1 cellular context compared by ENCODE assay signal in genomic region chr5:92927291-92927778, GRCh38.
TF ChIP-seq lines count a peak whose summit lies in the region.

No MANE protein-coding gene starts in this region.

TF ChIP-seq in HepG2, 621 proteins besides CTCF, POLR2A, EP300 and RAD21 (continued from another document and continues in another):
- TF ChIP-seq CCAR2 (optimal IDR thresholded peaks at IDR 0.05; ENCODE audit: low read depth, low read length), result no peak
- 0 out of 2 replicates have a peak, but pooled peaks have one; percentile 26 for TF ChIP-seq BRD4 (CRISPR knock-in tag; IDR thresholded peaks at IDR 0.05)
- TF ChIP-seq, protein P1, sequence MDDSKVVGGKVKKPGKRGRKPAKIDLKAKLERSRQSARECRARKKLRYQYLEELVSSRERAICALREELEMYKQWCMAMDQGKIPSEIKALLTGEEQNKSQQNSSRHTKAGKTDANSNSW (CRISPR knock-in tag; IDR thresholded peaks at IDR 0.05; ENCODE audit: borderline replicate concordance), result no peak
- peak; percentile 57; the same call in 1 of the 2 replicates for TF ChIP-seq ZFY (CRISPR knock-in tag; IDR thresholded peaks at IDR 0.05)
- peak; percentile 69 for TF ChIP-seq ZBTB26 (CRISPR knock-in tag; IDR thresholded peaks at IDR 0.05; ENCODE audit: borderline replicate concordance)
- TF ChIP-seq ZSCAN9 (CRISPR knock-in tag; IDR thresholded peaks at IDR 0.05; ENCODE audit: borderline replicate concordance), result peak; percentile 77; the same call in 1 of the 2 replicates
- TF ChIP-seq JUN (CRISPR knock-in tag; IDR thresholded peaks at IDR 0.05), result peak; percentile 98
- TF ChIP-seq FIP1L1 (IDR thresholded peaks at IDR 0.05; ENCODE audit: borderline replicate concordance, insufficient read depth, low read depth, low read length), result no peak
- TF ChIP-seq ZNF292 (CRISPR knock-in tag; IDR thresholded peaks at IDR 0.05; ENCODE audit: borderline replicate concordance, low read depth), result peak; percentile 98
- peak; percentile 78 for TF ChIP-seq ZNF580 (CRISPR knock-in tag; IDR thresholded peaks at IDR 0.05; ENCODE audit: borderline replicate concordance, low read depth)
- no peak for TF ChIP-seq KDM5A (IDR thresholded peaks at IDR 0.05; ENCODE audit: borderline replicate concordance, low read length)
- TF ChIP-seq, protein P2, sequence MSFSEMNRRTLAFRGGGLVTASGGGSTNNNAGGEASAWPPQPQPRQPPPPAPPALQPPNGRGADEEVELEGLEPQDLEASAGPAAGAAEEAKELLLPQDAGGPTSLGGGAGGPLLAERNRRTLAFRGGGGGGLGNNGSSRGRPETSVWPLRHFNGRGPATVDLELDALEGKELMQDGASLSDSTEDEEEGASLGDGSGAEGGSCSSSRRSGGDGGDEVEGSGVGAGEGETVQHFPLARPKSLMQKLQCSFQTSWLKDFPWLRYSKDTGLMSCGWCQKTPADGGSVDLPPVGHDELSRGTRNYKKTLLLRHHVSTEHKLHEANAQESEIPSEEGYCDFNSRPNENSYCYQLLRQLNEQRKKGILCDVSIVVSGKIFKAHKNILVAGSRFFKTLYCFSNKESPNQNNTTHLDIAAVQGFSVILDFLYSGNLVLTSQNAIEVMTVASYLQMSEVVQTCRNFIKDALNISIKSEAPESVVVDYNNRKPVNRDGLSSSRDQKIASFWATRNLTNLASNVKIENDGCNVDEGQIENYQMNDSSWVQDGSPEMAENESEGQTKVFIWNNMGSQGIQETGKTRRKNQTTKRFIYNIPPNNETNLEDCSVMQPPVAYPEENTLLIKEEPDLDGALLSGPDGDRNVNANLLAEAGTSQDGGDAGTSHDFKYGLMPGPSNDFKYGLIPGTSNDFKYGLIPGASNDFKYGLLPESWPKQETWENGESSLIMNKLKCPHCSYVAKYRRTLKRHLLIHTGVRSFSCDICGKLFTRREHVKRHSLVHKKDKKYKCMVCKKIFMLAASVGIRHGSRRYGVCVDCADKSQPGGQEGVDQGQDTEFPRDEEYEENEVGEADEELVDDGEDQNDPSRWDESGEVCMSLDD (CRISPR knock-in tag; IDR thresholded peaks at IDR 0.05; ENCODE audit: borderline replicate concordance), result no peak
- TF ChIP-seq HES4 (CRISPR knock-in tag; IDR thresholded peaks at IDR 0.05; ENCODE audit: borderline replicate concordance), result no peak
- peak; percentile 79 for TF ChIP-seq TCF7L2 (IDR thresholded peaks at IDR 0.05; ENCODE audit: low read depth, low read length)
- peak; percentile 71; the same call in 1 of the 2 replicates for TF ChIP-seq BHLHE40 (IDR thresholded peaks at IDR 0.05; ENCODE audit: low read length)
- peak; percentile 77; the same call in 1 of the 2 replicates for TF ChIP-seq SOX6 (IDR thresholded peaks at IDR 0.05)
- peak; percentile 100 for TF ChIP-seq SOX6 (CRISPR knock-in tag; IDR thresholded peaks at IDR 0.05)
- peak; percentile 69 for TF ChIP-seq XRCC5 (optimal IDR thresholded peaks at IDR 0.05; ENCODE audit: low read length)
- 0 out of 2 replicates have a peak, but pooled peaks have one; percentile 37 for TF ChIP-seq ZNF274 (CRISPR knock-in tag; IDR thresholded peaks at IDR 0.05)
- peak; percentile 75; the same call in 1 of the 2 replicates for TF ChIP-seq ZMYM3 (CRISPR knock-in tag; IDR thresholded peaks at IDR 0.05)
- peak; percentile 67; the same call in 1 of the 2 replicates for TF ChIP-seq ZNF124 (CRISPR knock-in tag; IDR thresholded peaks at IDR 0.05)
- TF ChIP-seq, protein P3, sequence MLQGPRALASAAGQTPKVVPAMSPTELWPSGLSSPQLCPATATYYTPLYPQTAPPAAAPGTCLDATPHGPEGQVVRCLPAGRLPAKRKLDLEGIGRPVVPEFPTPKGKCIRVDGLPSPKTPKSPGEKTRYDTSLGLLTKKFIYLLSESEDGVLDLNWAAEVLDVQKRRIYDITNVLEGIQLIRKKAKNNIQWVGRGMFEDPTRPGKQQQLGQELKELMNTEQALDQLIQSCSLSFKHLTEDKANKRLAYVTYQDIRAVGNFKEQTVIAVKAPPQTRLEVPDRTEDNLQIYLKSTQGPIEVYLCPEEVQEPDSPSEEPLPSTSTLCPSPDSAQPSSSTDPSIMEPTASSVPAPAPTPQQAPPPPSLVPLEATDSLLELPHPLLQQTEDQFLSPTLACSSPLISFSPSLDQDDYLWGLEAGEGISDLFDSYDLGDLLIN (CRISPR knock-in tag; IDR thresholded peaks at IDR 0.05; ENCODE audit: borderline replicate concordance), result no peak
- no peak for TF ChIP-seq ZNF879 (CRISPR knock-in tag; IDR thresholded peaks at IDR 0.05)
- TF ChIP-seq BORCS8-MEF2B (CRISPR knock-in tag; IDR thresholded peaks at IDR 0.05), result no peak; the same call in 1 of the 2 replicates
- TF ChIP-seq EEA1 (CRISPR knock-in tag; IDR thresholded peaks at IDR 0.05; ENCODE audit: borderline replicate concordance), result no peak
- peak; percentile 78 for TF ChIP-seq HDAC1 (CRISPR knock-in tag; IDR thresholded peaks at IDR 0.05)
- TF ChIP-seq KDM4B (CRISPR knock-in tag; IDR thresholded peaks at IDR 0.05), result peak; percentile 77; the same call in 1 of the 2 replicates
- TF ChIP-seq ZNF75D (CRISPR knock-in tag; IDR thresholded peaks at IDR 0.05; ENCODE audit: borderline replicate concordance), result no peak
- TF ChIP-seq ZNF335 (CRISPR knock-in tag; IDR thresholded peaks at IDR 0.05), result peak; percentile 60; the same call in 1 of the 2 replicates
- TF ChIP-seq, protein P4, sequence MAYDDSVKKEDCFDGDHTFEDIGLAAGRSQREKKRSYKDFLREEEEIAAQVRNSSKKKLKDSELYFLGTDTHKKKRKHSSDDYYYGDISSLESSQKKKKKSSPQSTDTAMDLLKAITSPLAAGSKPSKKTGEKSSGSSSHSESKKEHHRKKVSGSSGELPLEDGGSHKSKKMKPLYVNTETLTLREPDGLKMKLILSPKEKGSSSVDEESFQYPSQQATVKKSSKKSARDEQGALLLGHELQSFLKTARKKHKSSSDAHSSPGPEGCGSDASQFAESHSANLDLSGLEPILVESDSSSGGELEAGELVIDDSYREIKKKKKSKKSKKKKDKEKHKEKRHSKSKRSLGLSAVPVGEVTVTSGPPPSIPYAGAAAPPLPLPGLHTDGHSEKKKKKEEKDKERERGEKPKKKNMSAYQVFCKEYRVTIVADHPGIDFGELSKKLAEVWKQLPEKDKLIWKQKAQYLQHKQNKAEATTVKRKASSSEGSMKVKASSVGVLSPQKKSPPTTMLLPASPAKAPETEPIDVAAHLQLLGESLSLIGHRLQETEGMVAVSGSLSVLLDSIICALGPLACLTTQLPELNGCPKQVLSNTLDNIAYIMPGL (CRISPR knock-in tag; IDR thresholded peaks at IDR 0.05; ENCODE audit: borderline replicate concordance in 1 of 2, low read depth in 1 of 2), result peak; percentile 24 to 30; a peak in 2 of 4 replicates
- TF ChIP-seq AGO1 (IDR thresholded peaks at IDR 0.05; ENCODE audit: low read depth, low read length, poor library complexity, severe bottlenecking), result no peak
- TF ChIP-seq ZNF547 (CRISPR knock-in tag; IDR thresholded peaks at IDR 0.05), result no peak
- TF ChIP-seq ZNF343 (CRISPR knock-in tag; IDR thresholded peaks at IDR 0.05), result no peak
- peak; percentile 90 for TF ChIP-seq ZBTB34 (CRISPR knock-in tag; IDR thresholded peaks at IDR 0.05)
- peak; percentile 97 for TF ChIP-seq MED1 (CRISPR knock-in tag; IDR thresholded peaks at IDR 0.05)
- TF ChIP-seq ZBTB3 (CRISPR knock-in tag; IDR thresholded peaks at IDR 0.05; ENCODE audit: borderline replicate concordance, low read depth), result peak; percentile 81; the same call in 1 of the 2 replicates
- no peak for TF ChIP-seq ZNF780A (CRISPR knock-in tag; IDR thresholded peaks at IDR 0.05)
- peak; percentile 97 for TF ChIP-seq JUND (CRISPR knock-in tag; IDR thresholded peaks at IDR 0.05)
- TF ChIP-seq ZSCAN31 (CRISPR knock-in tag; IDR thresholded peaks at IDR 0.05; ENCODE audit: low read depth), result peak; percentile 79; the same call in 1 of the 2 replicates
- peak; percentile 55 for TF ChIP-seq UBTF (CRISPR knock-in tag; IDR thresholded peaks at IDR 0.05)
- TF ChIP-seq ZNF317 (CRISPR knock-in tag; IDR thresholded peaks at IDR 0.05), result peak; percentile 79
- TF ChIP-seq ZNF34 (CRISPR knock-in tag; IDR thresholded peaks at IDR 0.05; ENCODE audit: borderline replicate concordance), result no peak
- TF ChIP-seq ZKSCAN8 (CRISPR knock-in tag; IDR thresholded peaks at IDR 0.05; ENCODE audit: borderline replicate concordance), result peak; percentile 90
- TF ChIP-seq, protein P5, sequence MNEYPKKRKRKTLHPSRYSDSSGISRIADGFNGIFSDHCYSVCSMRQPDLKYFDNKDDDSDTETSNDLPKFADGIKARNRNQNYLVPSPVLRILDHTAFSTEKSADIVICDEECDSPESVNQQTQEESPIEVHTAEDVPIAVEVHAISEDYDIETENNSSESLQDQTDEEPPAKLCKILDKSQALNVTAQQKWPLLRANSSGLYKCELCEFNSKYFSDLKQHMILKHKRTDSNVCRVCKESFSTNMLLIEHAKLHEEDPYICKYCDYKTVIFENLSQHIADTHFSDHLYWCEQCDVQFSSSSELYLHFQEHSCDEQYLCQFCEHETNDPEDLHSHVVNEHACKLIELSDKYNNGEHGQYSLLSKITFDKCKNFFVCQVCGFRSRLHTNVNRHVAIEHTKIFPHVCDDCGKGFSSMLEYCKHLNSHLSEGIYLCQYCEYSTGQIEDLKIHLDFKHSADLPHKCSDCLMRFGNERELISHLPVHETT (CRISPR knock-in tag; conservative IDR thresholded peaks at IDR 0.05), result 0 out of 2 replicates have a peak, but pooled peaks have one; percentile 48
- no peak for TF ChIP-seq SRF (IDR thresholded peaks at IDR 0.05; ENCODE audit: low read depth, low read length)
- peak; percentile 80; the same call in 1 of the 2 replicates for TF ChIP-seq DPF2 (CRISPR knock-in tag; IDR thresholded peaks at IDR 0.05; ENCODE audit: borderline replicate concordance, low read depth)
- no peak for TF ChIP-seq ZNF225 (CRISPR knock-in tag; IDR thresholded peaks at IDR 0.05)
- TF ChIP-seq FOXK1 (CRISPR knock-in tag; IDR thresholded peaks at IDR 0.05; ENCODE audit: borderline replicate concordance, low read depth), result peak; percentile 91
- TF ChIP-seq CSRNP1 (CRISPR knock-in tag; IDR thresholded peaks at IDR 0.05), result peak; percentile 49; the same call in 1 of the 2 replicates
- TF ChIP-seq ZNF564 (CRISPR knock-in tag; IDR thresholded peaks at IDR 0.05), result peak; percentile 67; the same call in 1 of the 2 replicates
- peak; percentile 77 for TF ChIP-seq IRF2 (CRISPR knock-in tag; IDR thresholded peaks at IDR 0.05)
- TF ChIP-seq MEF2D (CRISPR knock-in tag; IDR thresholded peaks at IDR 0.05), result peak; percentile 82
- TF ChIP-seq CREB1 (IDR thresholded peaks at IDR 0.05), result peak; percentile 59
- TF ChIP-seq CREB1 (CRISPR knock-in tag; IDR thresholded peaks at IDR 0.05), result peak; percentile 79
- no peak; the same call in 1 of the 2 replicates for TF ChIP-seq ZZZ3 (CRISPR knock-in tag; IDR thresholded peaks at IDR 0.05; ENCODE audit: borderline replicate concordance)
- TF ChIP-seq ZNF382 (CRISPR knock-in tag; IDR thresholded peaks at IDR 0.05; ENCODE audit: borderline replicate concordance), result no peak
- peak; percentile 71 for TF ChIP-seq NR2F6 (IDR thresholded peaks at IDR 0.05)
- TF ChIP-seq NR2F6 (CRISPR knock-in tag; IDR thresholded peaks at IDR 0.05), result peak; percentile 88
- TF ChIP-seq ZNF12 (CRISPR knock-in tag; IDR thresholded peaks at IDR 0.05), result peak; percentile 90
